20 cellular contexts compared by ENCODE assay signal in genomic region chr3:168124791-168125190, GRCh38. TPM values are rescaled to one million over a fixed set of nuclear protein-coding genes. Genes with fewer than 3 reads are reported as not detected.
DNase-seq lines count a peak whose midpoint lies in the region; ATAC-seq, FAIRE-seq and TF ChIP-seq lines count a peak whose summit lies in the region.
"Had no signal": no experiment of that assay in that cellular context is flagged by ENCODE, and none has a peak within 500 bp of the region (broad histone marks: within the 10 kb centered on the region; RNA-seq: fewer than 3 reads in every experiment).

No MANE protein-coding gene starts in this region.

- H2AFZ ChIP-seq in MM.1S (ENCODE audit: low read length), result no peak overlapping the region

- peak; percentile 51 for ATAC-seq in left colon
- no peak for ATAC-seq in left lung
- no peak for ATAC-seq in activated CD4-positive, CD25-positive, alpha-beta regulatory T cell treated with anti-CD3 and anti-CD28 coated beads, Interleukin-2, amount 50 U/mL, for 24 hours
- ATAC-seq: A549; CD8-positive, alpha-beta T cell had no signal

- intact Hi-C loops in left colon (cut with DNase I, micrococcal nuclease) (no loop called here), left lung (cut with DNase I) (no loop called here)

- H3K4me2 ChIP-seq in MM.1S (ENCODE audit: low read depth, low read length), result no peak overlapping the region
- H3K4me2 ChIP-seq: A549; BLaER1 treated with 17β-estradiol and CSF1 and Interleukin-3, amounts not matched to agents 10 nM and 100 nM had no signal

- TF ChIP-seq CTCF in MM.1S (IDR thresholded peaks at IDR 0.05; ENCODE audit: low read length), result no peak
- no peak for TF ChIP-seq CTCF in left lung (IDR thresholded peaks at IDR 0.05)

- H3K9me2 ChIP-seq in MM.1S (replicated peaks; ENCODE audit: insufficient read depth, low read length), result no peaks in the 10 kb centered on the region

- H3K4me3 ChIP-seq in MM.1S (ENCODE audit: low read length), result no peak overlapping the region
- no peak overlapping the region for H3K4me3 ChIP-seq in small intestine (ENCODE audit: low read depth in 1 of 2, low read length in 2 of 2)
- H3K4me3 ChIP-seq in left lung, result no peak overlapping the region
- H3K4me3 ChIP-seq: A549; BLaER1 treated with 17β-estradiol and CSF1 and Interleukin-3, amounts not matched to agents 10 nM and 100 nM had no signal

- H3K4me1 ChIP-seq in MM.1S (ENCODE audit: low read length), result no peaks in the 10 kb centered on the region
- no peaks in the 10 kb centered on the region for H3K4me1 ChIP-seq in small intestine (ENCODE audit: control insufficient read depth in 2 of 2, insufficient read depth in 1 of 2, low read depth in 1 of 2, low read length in 1 of 2)
- H3K4me1 ChIP-seq in left lung, result peaks cover 3 to 6% of the 10 kb centered on the region in 2 donors
- H3K4me1 ChIP-seq: A549, Caco-2 had no signal

- no peaks in the 10 kb centered on the region for H3K36me3 ChIP-seq in MM.1S (replicated peaks; ENCODE audit: insufficient read depth, low read length)
- H3K36me3 ChIP-seq in small intestine (ENCODE audit: control insufficient read depth in 2 of 2, insufficient read depth in 2 of 2, low read length in 2 of 2), result no peaks in the 10 kb centered on the region
- H3K36me3 ChIP-seq in left lung, result no peaks in the 10 kb centered on the region
- H3K36me3 ChIP-seq: BLaER1 treated with 17β-estradiol and CSF1 and Interleukin-3, amounts not matched to agents 10 nM and 100 nM had no signal

- no peak for FAIRE-seq in small intestine (lab: Jason Lieb, UNC)
- FAIRE-seq: A549, D721Med, G401.6, GM12891, GM19239 had no signal

- DNase-seq in MM.1S, result peak; percentile 28
- no peak for DNase-seq in left colon
- DNase-seq in small intestine, result peak; percentile 14
- DNase-seq in left lung, result no peak
- DNase-seq: AML-193; Caco-2; Calu3; CD4-positive, alpha-beta T cell; CD8-positive, alpha-beta T cell; DMS79 treated with DMSO at 0.1 percent for 48 hours; GF-D8 had no signal

- 92 to 96% (median 92%) methylated on average over 7 of the region's 7 CpGs for WGBS in small intestine, 3 donors

- H3K79me2 ChIP-seq in MM.1S (ENCODE audit: low read length), result no peaks in the 10 kb centered on the region

- no peak overlapping the region for H3K9ac ChIP-seq in MM.1S (ENCODE audit: low read length)
- H3K9ac ChIP-seq: BLaER1 treated with 17β-estradiol and CSF1 and Interleukin-3, amounts not matched to agents 10 nM and 100 nM had no signal

- H3K9me3 ChIP-seq in MM.1S (replicated peaks; ENCODE audit: insufficient read depth, low read length) (no peaks in the 10 kb centered on the region), small intestine (ENCODE audit: control insufficient read depth, low read depth) (no peaks in the 10 kb centered on the region), left lung (peaks cover 0 to 4% of the 10 kb centered on the region in 2 donors)
- H3K9me3 ChIP-seq: A549 had no signal

- H3K27me3 ChIP-seq in MM.1S (replicated peaks; ENCODE audit: insufficient read depth, low read length), result no peaks in the 10 kb centered on the region
- H3K27me3 ChIP-seq in small intestine (ENCODE audit: control insufficient read depth in 2 of 2, insufficient read depth in 2 of 2, low read length in 2 of 2), result no peaks in the 10 kb centered on the region
- H3K27me3 ChIP-seq in left lung, result no peaks in the 10 kb centered on the region
- H3K27me3 ChIP-seq: BLaER1 treated with 17β-estradiol and CSF1 and Interleukin-3, amounts not matched to agents 10 nM and 100 nM had no signal

- H3K27ac ChIP-seq in MM.1S (ENCODE audit: low read length), result no peak overlapping the region
- H3K27ac ChIP-seq in small intestine (ENCODE audit: low read depth in 1 of 2, low read length in 1 of 2), result no peak overlapping the region
- no peak overlapping the region for H3K27ac ChIP-seq in left lung
- H3K27ac ChIP-seq: 22Rv1; A549; BLaER1 treated with 17β-estradiol and CSF1 and Interleukin-3, amounts not matched to agents 10 nM and 100 nM; C4-2B had no signal

- no peaks in the 10 kb centered on the region for H3F3A ChIP-seq in MM.1S (ENCODE audit: insufficient read depth, low read length)

- H4K20me1 ChIP-seq in MM.1S (ENCODE audit: insufficient read depth, low read length), result no peaks in the 10 kb centered on the region
- H4K20me1 ChIP-seq: BLaER1 treated with 17β-estradiol and CSF1 and Interleukin-3, amounts not matched to agents 10 nM and 100 nM had no signal

RNA-seq across cellular contexts. Expression of gene GOLIM4, which starts 29.1 kb away (rescaled TPM):
- total RNA-seq in left colon, result 10 to 100 TPM; 95.4 to 97.6 TPM
- 10 to 100 TPM; 23.2 to 47.4 (median 44.5) TPM for polyA plus RNA-seq in small intestine
- 10 to 100 TPM; 40.6 to 41.3 TPM for total RNA-seq in left lung

Comparison
In these comparisons a context has a peak if more than half of its experiments do, and no peak if none do; other contexts are left out.
1. DNase-seq: peak in MM.1S (single experiment) and small intestine (single experiment); none in left colon (0 of 2) and left lung (0 of 2).